ENCODE assay signal across 8 cellular contexts in genomic region chr4:88964450-88964849, GRCh38.
DNase-seq lines count a peak whose midpoint lies in the region; ATAC-seq and TF ChIP-seq lines count a peak whose summit lies in the region.
"Had no signal": no experiment of that assay in that cellular context is flagged by ENCODE, and none has a peak within 500 bp of the region (broad histone marks: within the 10 kb centered on the region; RNA-seq: fewer than 3 reads in every experiment).

No MANE protein-coding gene starts in this region.

- H3K36me3 Mint-ChIP-seq in natural killer cell, result no peaks in the 10 kb centered on the region

- H3K4ac ChIP-seq in mesenchymal stem cell (ENCODE audit: low read depth in 1 of 2, low read length in 2 of 2), result no peak overlapping the region

- H3K23ac ChIP-seq in mesenchymal stem cell (ENCODE audit: low read length in 2 of 2), result no peak overlapping the region

- WGBS in mesenchymal stem cell, result 71% methylated on average over 4 of the region's 4 CpGs

- no peaks in the 10 kb centered on the region for H3K79me1 ChIP-seq in mesenchymal stem cell (replicated peaks; ENCODE audit: low read length, poor library complexity, severe bottlenecking)

- H4K8ac ChIP-seq in mesenchymal stem cell (ENCODE audit: low read length), result no peak overlapping the region

- no peak overlapping the region for H3K4me3 Mint-ChIP-seq in natural killer cell

- H3K18ac ChIP-seq in mesenchymal stem cell (ENCODE audit: low read depth in 1 of 2, low read length in 2 of 2), result peak overlapping the region in 1 of 2 experiments; percentile 17

- H3K4me1 Mint-ChIP-seq in natural killer cell, result no peaks in the 10 kb centered on the region

- no peak overlapping the region for H3K4me2 ChIP-seq in mesenchymal stem cell (ENCODE audit: low read length, poor library complexity, severe bottlenecking)

- H3K14ac ChIP-seq in mesenchymal stem cell (ENCODE audit: low read length in 2 of 2), result no peak overlapping the region

- H2BK120ac ChIP-seq in mesenchymal stem cell (ENCODE audit: low read depth, low read length), result no peak overlapping the region

- TF ChIP-seq CTCF in natural killer cell (IDR thresholded peaks at IDR 0.05), result no peak

- H3K4me3 ChIP-seq in SJSA1, result no peak overlapping the region
- no peak overlapping the region for H3K4me3 ChIP-seq in mesenchymal stem cell (ENCODE audit: insufficient read depth in 1 of 2, low read depth in 1 of 2, low read length in 2 of 2)

- no peak overlapping the region for H2AFZ ChIP-seq in mesenchymal stem cell (ENCODE audit: low read depth, low read length)

- H2BK12ac ChIP-seq in mesenchymal stem cell (ENCODE audit: low read length in 2 of 2), result no peak overlapping the region

- DNase-seq in SJSA1 (ENCODE audit: low read depth in 1 of 2, low spot score in 2 of 2), result peak in 1 of 2 experiments; percentile 29
- DNase-seq in mesenchymal stem cell, result peak; percentile 40
- no peak for DNase-seq in NK-92 (lab: John Stamatoyannopoulos, UW; ENCODE audit: unreplicated experiment)
- DNase-seq in natural killer cell, result no peak
- DNase-seq: NCI-H526 treated with DMSO at 0.1 percent for 48 hours had no signal

- H3K27ac ChIP-seq in SJSA1 (peak overlapping the region; percentile 31), mesenchymal stem cell (ENCODE audit: low read length, poor library complexity, severe bottlenecking) (no peak overlapping the region)

- ATAC-seq in GM18499 (IDR thresholded peaks at IDR 0.05; ENCODE audit: insufficient read depth, unreplicated experiment) (peak; percentile 58), HG02610 (IDR thresholded peaks at IDR 0.05; ENCODE audit: unreplicated experiment) (peak; percentile 81), GM21447 (IDR thresholded peaks at IDR 0.05; ENCODE audit: unreplicated experiment) (no peak), natural killer cell (no peak)

- H2BK15ac ChIP-seq in mesenchymal stem cell (ENCODE audit: low read depth, poor library complexity, severe bottlenecking), result no peak overlapping the region

- no peaks in the 10 kb centered on the region for H3K9me3 Mint-ChIP-seq in natural killer cell

- H3K9ac ChIP-seq in mesenchymal stem cell (ENCODE audit: low read length), result no peak overlapping the region

- intact Hi-C loops in natural killer cell (cut with micrococcal nuclease), result no loop called here

- H3K27me3 ChIP-seq in SJSA1 (replicated peaks), result no peaks in the 10 kb centered on the region
- no peaks in the 10 kb centered on the region for H3K27me3 ChIP-seq in mesenchymal stem cell (ENCODE audit: control insufficient read depth in 1 of 2, insufficient read depth in 1 of 2, low read length in 2 of 2)

- H3K9me3 ChIP-seq in SJSA1 (replicated peaks), result no peaks in the 10 kb centered on the region
- no peaks in the 10 kb centered on the region for H3K9me3 ChIP-seq in mesenchymal stem cell (ENCODE audit: control insufficient read depth, low read length)

- H3K27me3 Mint-ChIP-seq in natural killer cell (ENCODE audit: low read depth in 2 of 2), result no peaks in the 10 kb centered on the region

- H3K4me1 ChIP-seq in SJSA1 (replicated peaks) (peaks cover 10% of the 10 kb centered on the region), mesenchymal stem cell (ENCODE audit: control insufficient read depth, insufficient read depth, low read depth, low read length) (peaks cover 3% of the 10 kb centered on the region)

- no peak overlapping the region for H4K91ac ChIP-seq in mesenchymal stem cell (ENCODE audit: low read length)

- H2AK5ac ChIP-seq in mesenchymal stem cell (ENCODE audit: low read length, severe bottlenecking), result no peak overlapping the region

- H3K36me3 ChIP-seq in SJSA1 (no peaks in the 10 kb centered on the region), mesenchymal stem cell (ENCODE audit: control insufficient read depth in 1 of 2, insufficient read depth in 2 of 2, low read depth in 1 of 2, low read length in 2 of 2) (no peaks in the 10 kb centered on the region)

- no peak overlapping the region for H3K27ac Mint-ChIP-seq in natural killer cell

- no peak overlapping the region for H2BK5ac ChIP-seq in mesenchymal stem cell (ENCODE audit: low read depth, low read length, poor library complexity, severe bottlenecking)

Comparison
In these comparisons a context has a peak if more than half of its experiments do, and no peak if none do; other contexts are left out.
1. ATAC-seq: peak in GM18499 (single experiment) and HG02610 (single experiment); none in GM21447 (single experiment) and natural killer cell (0 of 3).